28 cellular contexts compared by ENCODE assay signal in genomic region chr2:30803281-30803680, GRCh38. TPM values are rescaled to one million over a fixed set of nuclear protein-coding genes. Genes with fewer than 3 reads are reported as not detected.
DNase-seq lines count a peak whose midpoint lies in the region; TF ChIP-seq lines count a peak whose summit lies in the region.
"Had no signal": no experiment of that assay in that cellular context is flagged by ENCODE, and none has a peak within 500 bp of the region (broad histone marks: within the 10 kb centered on the region; RNA-seq: fewer than 3 reads in every experiment).

No MANE protein-coding gene starts in this region.

- peaks cover 6% of the 10 kb centered on the region for H3K4me1 Mint-ChIP-seq in activated CD4-positive, alpha-beta T cell treated with anti-CD3 and anti-CD28 coated beads, Interleukin-2, amount 10 ng/mL, durations not matched to agents 24 days and 14 days
- H3K4me1 Mint-ChIP-seq in endodermal cell, result peaks cover 36% of the 10 kb centered on the region

- DNase-seq in activated CD4-positive, alpha-beta T cell treated with anti-CD3 and anti-CD28 coated beads, Interleukin-2, amount 10 ng/mL, durations not matched to agents 24 days and 14 days, result peak; percentile 47
- DNase-seq in activated CD4-positive, alpha-beta T cell treated with anti-CD3 and anti-CD28 coated beads for 1 hour, result no peak
- DNase-seq in NB4 (ENCODE audit: low read depth) (peak; percentile 6), substantia nigra (lab: John Stamatoyannopoulos, UW) (no peak), NCI-H69 (lab: John Stamatoyannopoulos, UW) (no peak), HK-2 (ENCODE audit: unreplicated experiment) (no peak), endodermal cell (no peak)
- DNase-seq: 8988T; C1 segment of cervical spinal cord; CD8-positive, alpha-beta memory T cell; DMS153; DND-41; KBM-7; MV-4-11; NCI-H1105 treated with DMSO at 0.1 percent for 48 hours; NCI-H146; NCI-H1930; NCI-H2107; NCI-H524; NCI-H774; Right ventricle myocardium superior; RPMI8226 had no signal

- H3K4me3 ChIP-seq in NB4 (ENCODE audit: low read depth, low read length), result no peak overlapping the region
- no peak overlapping the region for H3K4me3 ChIP-seq in endodermal cell (ENCODE audit: low read length)
- H3K4me3 ChIP-seq: SJSA1 had no signal

- no peak for TF ChIP-seq CTCF in NB4 (IDR thresholded peaks at IDR 0.05; ENCODE audit: low read depth, low read length)
- TF ChIP-seq CTCF in endodermal cell (conservative IDR thresholded peaks at IDR 0.05), result no peak

- intact Hi-C loops in activated CD4-positive, alpha-beta T cell treated with anti-CD3 and anti-CD28 coated beads, Interleukin-2, amount 10 ng/mL, durations not matched to agents 24 days and 14 days (cut with micrococcal nuclease), result no loop called here

- no peak overlapping the region for H3K4me3 Mint-ChIP-seq in activated CD4-positive, alpha-beta T cell treated with anti-CD3 and anti-CD28 coated beads, Interleukin-2, amount 10 ng/mL, durations not matched to agents 24 days and 14 days
- H3K4me3 Mint-ChIP-seq in endodermal cell, result no peak overlapping the region
- H3K4me3 Mint-ChIP-seq: CD8-positive, alpha-beta memory T cell had no signal

- H3K27ac ChIP-seq in layer of hippocampus (ENCODE audit: low read depth, low read length) (peak overlapping the region; percentile 19), substantia nigra (ENCODE audit: low read depth, low read length, poor library complexity, severe bottlenecking) (peak overlapping the region; percentile 4), endodermal cell (ENCODE audit: low read depth, low read length) (no peak overlapping the region)
- H3K27ac ChIP-seq: SJSA1 had no signal

- TF ChIP-seq POLR2A in NB4 (IDR thresholded peaks at IDR 0.05; ENCODE audit: extremely low read depth, insufficient read length), result no peak

- H3K9ac ChIP-seq in endodermal cell (ENCODE audit: extremely low read depth, low read length, poor library complexity, severe bottlenecking), result no peak overlapping the region

- no peaks in the 10 kb centered on the region for H3K36me3 Mint-ChIP-seq in activated CD4-positive, alpha-beta T cell treated with anti-CD3 and anti-CD28 coated beads, Interleukin-2, amount 10 ng/mL, durations not matched to agents 24 days and 14 days (ENCODE audit: low read depth)
- H3K36me3 Mint-ChIP-seq in endodermal cell (ENCODE audit: low read depth), result peaks cover 21% of the 10 kb centered on the region
- H3K36me3 Mint-ChIP-seq: CD8-positive, alpha-beta memory T cell had no signal

- H3K27ac Mint-ChIP-seq in activated CD4-positive, alpha-beta T cell treated with anti-CD3 and anti-CD28 coated beads, Interleukin-2, amount 10 ng/mL, durations not matched to agents 24 days and 14 days, result no peak overlapping the region
- no peak overlapping the region for H3K27ac Mint-ChIP-seq in endodermal cell

- H3K27me3 ChIP-seq in layer of hippocampus (ENCODE audit: control insufficient read depth, insufficient read depth, low read length) (no peaks in the 10 kb centered on the region), endodermal cell (ENCODE audit: control insufficient read depth, insufficient read depth, low read length, poor library complexity, severe bottlenecking) (no peaks in the 10 kb centered on the region)

- WGBS in endodermal cell (ENCODE audit: insufficient coverage in 1 of 2, insufficient read length in 1 of 2), 2 experiments, result 93% methylated on average over 4 to 6 of the region's 6 CpGs

- no peaks in the 10 kb centered on the region for H3K4me1 ChIP-seq in endodermal cell (ENCODE audit: control insufficient read depth, insufficient read depth, low read length)
- H3K4me1 ChIP-seq: SJSA1 had no signal

- no peaks in the 10 kb centered on the region for H3K27me3 Mint-ChIP-seq in activated CD4-positive, alpha-beta T cell treated with anti-CD3 and anti-CD28 coated beads, Interleukin-2, amount 10 ng/mL, durations not matched to agents 24 days and 14 days
- no peaks in the 10 kb centered on the region for H3K27me3 Mint-ChIP-seq in endodermal cell (ENCODE audit: insufficient read depth)

- H3K9me3 ChIP-seq in endodermal cell (ENCODE audit: control insufficient read depth, low read length), result no peaks in the 10 kb centered on the region
- H3K9me3 ChIP-seq: SJSA1 had no signal

- no peaks in the 10 kb centered on the region for H3K9me3 Mint-ChIP-seq in activated CD4-positive, alpha-beta T cell treated with anti-CD3 and anti-CD28 coated beads, Interleukin-2, amount 10 ng/mL, durations not matched to agents 24 days and 14 days
- H3K9me3 Mint-ChIP-seq in endodermal cell, result no peaks in the 10 kb centered on the region
- H3K9me3 Mint-ChIP-seq: CD8-positive, alpha-beta memory T cell had no signal

- H3K36me3 ChIP-seq in endodermal cell (ENCODE audit: control insufficient read depth, insufficient read depth, low read length), result peaks cover 3% of the 10 kb centered on the region
- H3K36me3 ChIP-seq: SJSA1 had no signal

RNA-seq across cellular contexts. Expression of gene CAPN13, which starts 4.0 kb away (rescaled TPM):
- not detected in 2 replicates for total RNA-seq in activated CD4-positive, alpha-beta T cell treated with anti-CD3 and anti-CD28 coated beads, Interleukin-2, amount 10 ng/mL, durations not matched to agents 24 days and 14 days
- total RNA-seq in endodermal cell, result 10 to 100 TPM; 29.5 to 38.6 TPM
- 1.1 TPM for polyA plus RNA-seq in endodermal cell (2013, experiment 1 of 2)
- polyA plus RNA-seq in endodermal cell (2013, experiment 2 of 2), result 1.7 TPM
- total RNA-seq: CD8-positive, alpha-beta memory T cell; HT1080; LHCN-M2; MCF 10A; Right ventricle myocardium superior; SJSA1 had no signal
- polyA plus RNA-seq: AG04450; CD8-positive, alpha-beta memory T cell had no signal

Comparison
In these comparisons a context has a peak if more than half of its experiments do, and no peak if none do; other contexts are left out.
1. DNase-seq: peak in activated CD4-positive, alpha-beta T cell treated with anti-CD3 and anti-CD28 coated beads, Interleukin-2, amount 10 ng/mL, durations not matched to agents 24 days and 14 days (single experiment) and NB4 (single experiment); none in activated CD4-positive, alpha-beta T cell treated with anti-CD3 and anti-CD28 coated beads for 1 hour (single experiment), substantia nigra (0 of 49), NCI-H69 (single experiment), HK-2 (single experiment) and endodermal cell (single experiment).
2. RNA of gene CAPN13, which starts 4.0 kb away (total RNA-seq): 29.5 to 38.6 TPM in endodermal cell; not detected in activated CD4-positive, alpha-beta T cell treated with anti-CD3 and anti-CD28 coated beads, Interleukin-2, amount 10 ng/mL, durations not matched to agents 24 days and 14 days; every median in the first group is over 10 times any median in the second.